In genomic region chr4:40247350-40247749, GRCh38 we compare ENCODE assay signal across 11 cellular contexts. TPM values are rescaled to one million over a fixed set of nuclear protein-coding genes. Genes with fewer than 3 reads are reported as not detected.
DNase-seq lines count a peak whose midpoint lies in the region; ATAC-seq and TF ChIP-seq lines count a peak whose summit lies in the region.
"Had no signal": no experiment of that assay in that cellular context is flagged by ENCODE, and none has a peak within 500 bp of the region (broad histone marks: within the 10 kb centered on the region; RNA-seq: fewer than 3 reads in every experiment).

No MANE protein-coding gene starts in this region.

- H3K27ac Mint-ChIP-seq in IgD-negative memory B cell (peak overlapping the region; percentile 72 to 91 (median 83)), T-helper 17 cell (peak overlapping the region; percentile 99)
- H3K27ac Mint-ChIP-seq in stimulated activated effector memory CD8-positive, alpha-beta T cell treated with anti-CD3 and anti-CD28 coated beads, Interleukin-12 subunit alpha, Interleukin-12 subunit beta, amount 100 ng/mL, for 72 hours: peak overlapping the region; percentile 91

- WGBS in gastroesophageal sphincter (ENCODE audit: low coverage in 1 of 2), 2 donors: 67 to 97% methylated on average over 4 of the region's 4 CpGs

- H3K36me3 ChIP-seq in gastroesophageal sphincter: no peaks in the 10 kb centered on the region
- no peaks in the 10 kb centered on the region for H3K36me3 ChIP-seq in uterus
- H3K36me3 ChIP-seq: prostate gland had no signal

- H3K36me3 Mint-ChIP-seq in IgD-negative memory B cell (peaks cover 13% of the 10 kb centered on the region), T-helper 17 cell (ENCODE audit: low read depth) (peaks cover 10% of the 10 kb centered on the region)
- peaks cover 82% of the 10 kb centered on the region for H3K36me3 Mint-ChIP-seq in stimulated activated effector memory CD8-positive, alpha-beta T cell treated with anti-CD3 and anti-CD28 coated beads, Interleukin-12 subunit alpha, Interleukin-12 subunit beta, amount 100 ng/mL, for 72 hours

- no peaks in the 10 kb centered on the region for H3K27me3 ChIP-seq in gastroesophageal sphincter
- no peaks in the 10 kb centered on the region for H3K27me3 ChIP-seq in uterus

- H3K4me3 ChIP-seq in gastroesophageal sphincter (no peak overlapping the region), uterus (no peak overlapping the region)
- H3K4me3 ChIP-seq: prostate gland had no signal

- no peaks in the 10 kb centered on the region for H3K9me3 ChIP-seq in T-helper 17 cell (ENCODE audit: control insufficient read depth, low read length, poor library complexity, severe bottlenecking)
- no peaks in the 10 kb centered on the region for H3K9me3 ChIP-seq in gastroesophageal sphincter
- no peaks in the 10 kb centered on the region for H3K9me3 ChIP-seq in uterus
- H3K9me3 ChIP-seq: prostate gland had no signal

- TF ChIP-seq CTCF in gastroesophageal sphincter (IDR thresholded peaks at IDR 0.05) (no peak), uterus (IDR thresholded peaks at IDR 0.05) (no peak)

- H3K4me1 Mint-ChIP-seq in IgD-negative memory B cell (peaks cover 40 to 53% (median 47%) of the 10 kb centered on the region in 3 donors), T-helper 17 cell (peaks cover 74% of the 10 kb centered on the region)
- peaks cover 78% of the 10 kb centered on the region for H3K4me1 Mint-ChIP-seq in stimulated activated effector memory CD8-positive, alpha-beta T cell treated with anti-CD3 and anti-CD28 coated beads, Interleukin-12 subunit alpha, Interleukin-12 subunit beta, amount 100 ng/mL, for 72 hours

- TF ChIP-seq EP300 in gastroesophageal sphincter (IDR thresholded peaks at IDR 0.05): no peak

- TF ChIP-seq POLR2A in gastroesophageal sphincter (IDR thresholded peaks at IDR 0.05): no peak
- TF ChIP-seq POLR2A in uterus (IDR thresholded peaks at IDR 0.05): no peak

- H3K4me3 Mint-ChIP-seq in IgD-negative memory B cell (peak overlapping the region in 2 of 4 donors; percentile 34 to 59), T-helper 17 cell (peak overlapping the region; percentile 74)
- H3K4me3 Mint-ChIP-seq in stimulated activated effector memory CD8-positive, alpha-beta T cell treated with anti-CD3 and anti-CD28 coated beads, Interleukin-12 subunit alpha, Interleukin-12 subunit beta, amount 100 ng/mL, for 72 hours: peak overlapping the region; percentile 14

- H3K27me3 Mint-ChIP-seq in IgD-negative memory B cell: no peaks in the 10 kb centered on the region
- no peaks in the 10 kb centered on the region for H3K27me3 Mint-ChIP-seq in T-helper 17 cell

- ATAC-seq in T-helper 17 cell: peak; percentile 78
- peak; percentile 72 for ATAC-seq in stimulated activated effector memory CD8-positive, alpha-beta T cell treated with anti-CD3 and anti-CD28 coated beads, Interleukin-12 subunit alpha, Interleukin-12 subunit beta, amount 100 ng/mL, for 72 hours
- no peak for ATAC-seq in gastroesophageal sphincter
- ATAC-seq: PC-3 had no signal

- H3K9me3 Mint-ChIP-seq in IgD-negative memory B cell: peaks cover 0 to 3% (median 2%) of the 10 kb centered on the region in 3 donors
- H3K9me3 Mint-ChIP-seq in stimulated activated effector memory CD8-positive, alpha-beta T cell treated with anti-CD3 and anti-CD28 coated beads, Interleukin-12 subunit alpha, Interleukin-12 subunit beta, amount 100 ng/mL, for 72 hours: no peaks in the 10 kb centered on the region

- DNase-seq in T-helper 17 cell: peak; percentile 30 to 46 (median 44)
- peak; percentile 44 for DNase-seq in activated gamma-delta T cell treated with anti-CD3 and anti-CD28 coated beads, Interleukin-2, amount 50 U/mL, for 16 hours (ENCODE audit: low read depth)
- DNase-seq in stimulated activated effector memory CD8-positive, alpha-beta T cell treated with anti-CD3 and anti-CD28 coated beads, Interleukin-12 subunit alpha, Interleukin-12 subunit beta, amount 100 ng/mL, for 72 hours (ENCODE audit: low spot score in 2 of 2): no peak
- DNase-seq in Kasumi-1 (lab: John Stamatoyannopoulos, UW): no peak
- DNase-seq in uterus: no peak
- DNase-seq: mesendoderm, NCI-H2081, PC-3 had no signal

- intact Hi-C loops in uterus (cut with DNase I; ENCODE audit: low total_unique reads): no loop called here

- no peak overlapping the region for H3K27ac ChIP-seq in gastroesophageal sphincter
- H3K27ac ChIP-seq in uterus: no peak overlapping the region
- H3K27ac ChIP-seq: prostate gland had no signal

- H3K4me1 ChIP-seq in gastroesophageal sphincter (no peaks in the 10 kb centered on the region), uterus (no peaks in the 10 kb centered on the region)
- H3K4me1 ChIP-seq: prostate gland had no signal

RNA-seq across cellular contexts. Expression of gene RHOH, which starts 50.5 kb away (rescaled TPM):
- polyA plus RNA-seq in IgD-negative memory B cell: 255 TPM
- 100 to 1,000 TPM; 439 to 459 TPM for total RNA-seq in T-helper 17 cell
- 1 to 10 TPM in 2 of 4 donors, under 1 TPM in 2; 0.42 to 4.4 (median 1.0) TPM for total RNA-seq in gastroesophageal sphincter
- total RNA-seq in uterus: 10 to 100 TPM in 1 of 4 donors, 1 to 10 TPM in 3; 1.5 to 37.1 (median 3.0) TPM
- total RNA-seq: PC-3 had no signal

Comparison
In these comparisons a context has a peak if more than half of its experiments do, and no peak if none do; other contexts are left out.
1. DNase-seq: peak in T-helper 17 cell (3 of 3) and activated gamma-delta T cell treated with anti-CD3 and anti-CD28 coated beads, Interleukin-2, amount 50 U/mL, for 16 hours (single experiment); none in stimulated activated effector memory CD8-positive, alpha-beta T cell treated with anti-CD3 and anti-CD28 coated beads, Interleukin-12 subunit alpha, Interleukin-12 subunit beta, amount 100 ng/mL, for 72 hours (0 of 2), Kasumi-1 (0 of 2) and uterus (0 of 2).
2. RNA of gene RHOH, which starts 50.5 kb away (total RNA-seq): 439 to 459 TPM in T-helper 17 cell; 1.5 to 37.1 TPM in uterus and 0.42 to 4.4 TPM in gastroesophageal sphincter; every median in the first group is over 10 times any median in the second.
3. Peak in every context shown above with its lines, with median percentiles within 50 percentile points of each other: H3K27ac Mint-ChIP-seq.